In genomic region chr1:37257646-37258045, GRCh38 we compare ENCODE assay signal across 28 cellular contexts.
"Had no signal": no experiment of that assay in that cellular context is flagged by ENCODE, and none has a peak within 500 bp of the region (broad histone marks: within the 10 kb centered on the region; RNA-seq: fewer than 3 reads in every experiment).

No MANE protein-coding gene starts in this region.

- H3K4me3 Mint-ChIP-seq: activated CD8-positive, alpha-beta T cell treated with anti-CD3 and anti-CD28 coated beads for 36 hours; activated naive CD8-positive, alpha-beta T cell treated with anti-CD3 and anti-CD28 coated beads, Interleukin-2, amount 10 ng/mL, durations not matched to agents 7 days and 5 days; activated T-cell treated with anti-CD3 and anti-CD28 coated beads, Interleukin-2, amount 50 U/mL, for 72 hours; T-cell had no signal

- FAIRE-seq: colon, RCC 7860, TTC549 had no signal

- H3K9me3 Mint-ChIP-seq: activated CD8-positive, alpha-beta T cell treated with anti-CD3 and anti-CD28 coated beads for 36 hours; activated naive CD8-positive, alpha-beta T cell treated with anti-CD3 and anti-CD28 coated beads, Interleukin-2, amount 10 ng/mL, durations not matched to agents 7 days and 5 days; activated T-helper 2 cell treated with anti-CD3 and anti-CD28 coated beads, Interferon-gamma antibody, Interleukin-2, Interleukin-4, amounts not matched to agents 10 μg/mL and 5 μg/mL and 100 μg/mL, durations not matched to agents 14 hours and 24 hours and 36 hours had no signal

- H3K4me3 ChIP-seq: adrenal gland, SJSA1 had no signal

- H3K4me1 ChIP-seq: adrenal gland, SJSA1 had no signal

- H3K9me3 ChIP-seq: adrenal gland, SJSA1 had no signal

- H3K36me3 Mint-ChIP-seq: activated naive CD8-positive, alpha-beta T cell treated with anti-CD3 and anti-CD28 coated beads, Interleukin-2, amount 10 ng/mL, durations not matched to agents 7 days and 5 days; T-cell had no signal

- H3K27ac ChIP-seq: SJSA1, VCaP had no signal

- DNase-seq: activated CD4-positive, alpha-beta T cell treated with anti-CD3 and anti-CD28 coated beads for 4 hours; activated CD8-positive, alpha-beta memory T cell treated with anti-CD3 and anti-CD28 coated beads, Interleukin-2, amount 50 U/mL, for 4 hours; activated CD8-positive, alpha-beta T cell treated with anti-CD3 and anti-CD28 coated beads for 36 hours; activated gamma-delta T cell treated with Interleukin-2 at 50 U/mL for 16 hours; activated naive CD4-positive, alpha-beta T cell treated with anti-CD3 and anti-CD28 coated beads, Interleukin-2, amount 50 U/mL, for 16 hours; activated naive CD8-positive, alpha-beta T cell treated with anti-CD3 and anti-CD28 coated beads, Interleukin-2, amount 10 ng/mL, durations not matched to agents 7 days and 5 days; activated T-cell treated with anti-CD3 and anti-CD28 coated beads, Interleukin-2, amount 50 U/mL, for 72 hours; anterior cingulate cortex; cerebellar nuclear complex; KG1; NCI-H1105; NCI-H187 treated with DMSO at 0.1 percent for 48 hours; NCI-H2171 treated with DMSO at 0.1 percent for 48 hours; NCI-H510A treated with DMSO at 0.1 percent for 48 hours; NCI-H774; PC-3; SHP77; T-cell; T-helper 2 cell; T1000 had no signal

- H3K27ac Mint-ChIP-seq: activated CD8-positive, alpha-beta T cell treated with anti-CD3 and anti-CD28 coated beads for 36 hours; activated naive CD8-positive, alpha-beta T cell treated with anti-CD3 and anti-CD28 coated beads, Interleukin-2, amount 10 ng/mL, durations not matched to agents 7 days and 5 days; activated T-cell treated with anti-CD3 and anti-CD28 coated beads, Interleukin-2, amount 50 U/mL, for 72 hours; activated T-helper 2 cell treated with anti-CD3 and anti-CD28 coated beads, Interferon-gamma antibody, Interleukin-2, Interleukin-4, amounts not matched to agents 10 μg/mL and 5 μg/mL and 100 μg/mL, durations not matched to agents 14 hours and 24 hours and 36 hours; IgD-negative memory B cell; T-cell had no signal

- H3K4me1 Mint-ChIP-seq: activated naive CD8-positive, alpha-beta T cell treated with anti-CD3 and anti-CD28 coated beads, Interleukin-2, amount 10 ng/mL, durations not matched to agents 7 days and 5 days; T-cell had no signal

- H3K36me3 ChIP-seq: adrenal gland, SJSA1 had no signal
